ENCODE assay signal across 2 cellular contexts in genomic region chr5:95733100-95733499, GRCh38.
TF ChIP-seq lines count a peak whose summit lies in the region.

No MANE protein-coding gene starts in this region.

TF ChIP-seq in HCT116, 20 proteins besides CTCF, POLR2A, EP300 and RAD21:
- TF ChIP-seq JUND (IDR thresholded peaks at IDR 0.05) (no peak), CBX3 (IDR thresholded peaks at IDR 0.05; ENCODE audit: low read depth) (no peak), MAX (IDR thresholded peaks at IDR 0.05) (no peak), CEBPB (IDR thresholded peaks at IDR 0.05; ENCODE audit: low read depth) (no peak), EZH2 (IDR thresholded peaks at IDR 0.05) (no peak), ELF1 (IDR thresholded peaks at IDR 0.05; ENCODE audit: borderline replicate concordance, low read depth) (no peak), YY1 (IDR thresholded peaks at IDR 0.05; ENCODE audit: extremely low read depth, insufficient replicate concordance, low read depth, low read length) (no peak), FOSL1 (IDR thresholded peaks at IDR 0.05; ENCODE audit: low read depth) (no peak), EGR1 (IDR thresholded peaks at IDR 0.05; ENCODE audit: low read depth) (no peak), SIN3A (IDR thresholded peaks at IDR 0.05; ENCODE audit: low read depth) (no peak), EZH2phosphoT487 (IDR thresholded peaks at IDR 0.05; ENCODE audit: borderline replicate concordance) (no peak), SRF (IDR thresholded peaks at IDR 0.05; ENCODE audit: low read depth) (no peak), SP1 (IDR thresholded peaks at IDR 0.05; ENCODE audit: low read depth) (no peak), ZNF274 (IDR thresholded peaks at IDR 0.05; ENCODE audit: low read depth, low read length) (no peak), REST (IDR thresholded peaks at IDR 0.05; ENCODE audit: low read depth) (no peak), POLR2AphosphoS5 (IDR thresholded peaks at IDR 0.05; ENCODE audit: low read depth, low read length) (no peak), ZFX (IDR thresholded peaks at IDR 0.05) (no peak), ATF3 (IDR thresholded peaks at IDR 0.05) (no peak), ZBTB33 (IDR thresholded peaks at IDR 0.05; ENCODE audit: extremely low read depth, insufficient replicate concordance, low read length) (no peak)

TF ChIP-seq in HepG2, 621 proteins besides CTCF, POLR2A, EP300 and RAD21:
- TF ChIP-seq THYN1 (CRISPR knock-in tag; IDR thresholded peaks at IDR 0.05; ENCODE audit: borderline replicate concordance, low read depth) = no peak
- TF ChIP-seq ZSCAN29 (CRISPR knock-in tag; conservative IDR thresholded peaks at IDR 0.05) = peak; percentile 61; the same call in 1 of the 2 replicates
